In the genomic region with DNA sequence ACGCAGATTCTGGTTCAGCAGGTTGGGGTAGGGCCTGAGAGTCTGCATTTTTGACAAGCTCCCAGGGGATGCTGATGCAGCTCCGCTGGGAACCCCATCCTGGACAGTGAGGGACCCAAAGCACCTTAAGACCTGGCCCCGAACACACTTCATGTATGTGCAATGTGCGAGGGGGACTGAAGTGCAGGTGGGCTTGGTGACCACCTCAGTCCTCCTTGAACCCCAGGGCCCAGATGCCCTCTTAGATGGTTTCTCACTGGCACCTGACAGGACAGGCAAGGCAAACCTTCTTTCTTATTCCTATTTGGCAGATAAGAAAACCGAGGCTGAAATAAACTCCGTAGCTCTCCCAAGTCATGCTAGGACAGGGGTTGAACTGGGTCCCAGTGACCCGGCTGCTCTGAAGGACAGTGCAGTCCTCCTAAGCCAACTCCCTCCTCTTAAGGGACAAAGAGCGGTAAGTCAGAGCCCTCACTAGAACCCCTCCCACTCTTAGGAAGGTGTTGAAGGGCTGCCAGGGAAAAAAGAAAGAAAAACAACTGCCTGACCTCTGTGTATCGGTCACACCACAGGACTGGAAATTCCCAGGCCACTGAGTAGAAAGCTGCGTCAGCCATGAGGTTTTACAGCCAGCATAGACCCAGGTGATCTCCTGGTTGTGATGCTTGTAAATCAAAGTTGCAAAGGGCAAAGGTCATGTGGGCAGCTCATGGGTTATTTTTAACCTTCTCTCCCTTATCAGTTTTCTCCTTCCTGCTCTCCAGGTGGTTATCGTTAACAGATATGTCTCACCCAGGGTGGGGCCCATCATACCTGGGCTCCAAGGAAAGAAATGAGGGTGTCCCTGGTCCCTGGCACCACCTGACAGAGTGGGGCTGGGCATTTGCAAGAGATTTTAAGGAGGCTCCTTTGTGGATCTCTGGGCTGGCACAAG, we compare ENCODE assay signal across 8 cellular contexts.
A peak's percentile ranks its signal among the peaks of the same experiment; 100 is the strongest.
DNase-seq lines count a peak whose midpoint lies in the region; ATAC-seq, FAIRE-seq and TF ChIP-seq lines count a peak whose summit lies in the region.

No MANE protein-coding gene starts in this region.

- H4K5ac ChIP-seq in IMR-90 (ENCODE audit: low read depth, low read length): no peak overlapping the region

- dilution Hi-C loops in IMR-90 (cut with HindIII; ENCODE audit: low sequenced_read_pairs, unreplicated experiment): no loop called here

- H3K4me1 ChIP-seq in IMR-90 (ENCODE audit: control insufficient read depth, insufficient read depth, low read length) (peaks cover 27% of the 10 kb centered on the region), BE2C (no peaks in the 10 kb centered on the region)

- no TSS peak for BruUV-seq in IMR-90 (replicated peaks; lab: Mats Ljungman, UMichigan)

- H2BK15ac ChIP-seq in IMR-90 (ENCODE audit: low read depth, low read length): peak overlapping the region; percentile 62; the same call in 2 of the 3 replicates

- peak overlapping the region; percentile 22 for H2AK9ac ChIP-seq in IMR-90 (replicated peaks; ENCODE audit: low read depth, low read length, poor library complexity)

- no peaks in the 10 kb centered on the region for H3K36me3 Mint-ChIP-seq in central memory CD8-positive, alpha-beta T cell (ENCODE audit: insufficient read depth)
- H3K36me3 Mint-ChIP-seq in natural killer cell treated with Interleukin-12 subunit alpha and Interleukin-12 subunit beta and Interleukin-15 and Interleukin-18, amount 100 ng/mL, for 72 hours: peaks cover 5% of the 10 kb centered on the region

- no peak overlapping the region for H3K9ac ChIP-seq in IMR-90 (ENCODE audit: low read depth, low read length)

- no peak overlapping the region for H3K23ac ChIP-seq in IMR-90 (ENCODE audit: low read depth, low read length)

- no peak overlapping the region; the same call in 1 of the 2 replicates for H3K27ac ChIP-seq in IMR-90 (ENCODE audit: insufficient read depth, low read length)

- no peaks in the 10 kb centered on the region for H3K4me1 Mint-ChIP-seq in central memory CD8-positive, alpha-beta T cell
- peaks cover 44 to 65% of the 10 kb centered on the region in 2 donors for H3K4me1 Mint-ChIP-seq in natural killer cell treated with Interleukin-12 subunit alpha and Interleukin-12 subunit beta and Interleukin-15 and Interleukin-18, amount 100 ng/mL, for 72 hours (ENCODE audit: low read depth in 2 of 2)

- no peaks in the 10 kb centered on the region for H3K9me3 Mint-ChIP-seq in central memory CD8-positive, alpha-beta T cell
- H3K9me3 Mint-ChIP-seq in natural killer cell treated with Interleukin-12 subunit alpha and Interleukin-12 subunit beta and Interleukin-15 and Interleukin-18, amount 100 ng/mL, for 72 hours: peaks cover 2% of the 10 kb centered on the region

- TF ChIP-seq CTCF in IMR-90 (conservative IDR thresholded peaks at IDR 0.05; ENCODE audit: low read depth, low read length) (no peak), BE2C (IDR thresholded peaks at IDR 0.05; ENCODE audit: low read depth, low read length) (no peak)

- no peaks in the 10 kb centered on the region for H3K27me3 ChIP-seq in IMR-90 (ENCODE audit: control insufficient read depth, insufficient read depth, low read length)
- no peaks in the 10 kb centered on the region for H3K27me3 ChIP-seq in BE2C

- peak overlapping the region; percentile 48 for H2BK20ac ChIP-seq in IMR-90 (ENCODE audit: low read depth, low read length)

- peak overlapping the region; percentile 11; the same call in 1 of the 2 replicates for H3K18ac ChIP-seq in IMR-90 (ENCODE audit: low read depth, low read length)

- FAIRE-seq in GM12891 (lab: Jason Lieb, UNC): peak; percentile 78

- no peak overlapping the region for H3K56ac ChIP-seq in IMR-90 (ENCODE audit: extremely low read depth, insufficient read depth, low read length)

- H3K4me3 ChIP-seq in IMR-90 (ENCODE audit: insufficient read depth, low read depth, low read length): no peak overlapping the region
- H3K4me3 ChIP-seq in BE2C (ENCODE audit: low read depth, low read length): no peak overlapping the region

- H3K4me3 Mint-ChIP-seq in central memory CD8-positive, alpha-beta T cell: no peak overlapping the region
- H3K4me3 Mint-ChIP-seq in natural killer cell treated with Interleukin-12 subunit alpha and Interleukin-12 subunit beta and Interleukin-15 and Interleukin-18, amount 100 ng/mL, for 72 hours: peak overlapping the region; percentile 26

- H3K9me3 ChIP-seq in IMR-90 (ENCODE audit: control insufficient read depth, insufficient read depth, low read length) (no peaks in the 10 kb centered on the region), BE2C (no peaks in the 10 kb centered on the region)

- no peak overlapping the region for H2AFZ ChIP-seq in IMR-90 (replicated peaks; ENCODE audit: low read length, poor library complexity)

- H3K14ac ChIP-seq in IMR-90 (replicated peaks; ENCODE audit: low read depth, low read length): 0 out of 2 replicates have a peak overlapping the region, but pooled peaks have one; percentile 55

- H2BK120ac ChIP-seq in IMR-90 (ENCODE audit: low read depth, low read length): peak overlapping the region; percentile 57

- H3K27ac Mint-ChIP-seq in central memory CD8-positive, alpha-beta T cell (ENCODE audit: low read depth): no peak overlapping the region
- peak overlapping the region; percentile 50 to 90 for H3K27ac Mint-ChIP-seq in natural killer cell treated with Interleukin-12 subunit alpha and Interleukin-12 subunit beta and Interleukin-15 and Interleukin-18, amount 100 ng/mL, for 72 hours

- POLR2A ChIA-PET in IMR-90 (lab: Charles Lee; ENCODE audit: unreplicated experiment): interaction anchor here (0.6 kb wide), 1 partner anchor 38 kb away, joined by 3 read pairs; no protein-coding TSS in a partner anchor

- H3K79me1 ChIP-seq in IMR-90 (ENCODE audit: low read depth in 1 of 2, low read length in 2 of 2): peaks cover 0 to 8% of the 10 kb centered on the region in 2 experiments; a peak in 2 of 4 replicates

- TF ChIP-seq POLR2A in GM12891 (IDR thresholded peaks at IDR 0.05; ENCODE audit: low read depth, low read length): no peak
- peak; percentile 32 for TF ChIP-seq POLR2A in IMR-90 (IDR thresholded peaks at IDR 0.05; ENCODE audit: low read depth, low read length)

- no peaks in the 10 kb centered on the region for H4K20me1 ChIP-seq in IMR-90 (ENCODE audit: insufficient read depth, low read length)

- H3K9me1 ChIP-seq in IMR-90 (ENCODE audit: insufficient read depth, low read length): peaks cover 30% of the 10 kb centered on the region

- H3K4me2 ChIP-seq in IMR-90 (ENCODE audit: low read depth, low read length): no peak overlapping the region

- H2AK5ac ChIP-seq in IMR-90 (ENCODE audit: low read depth, low read length): peak overlapping the region; percentile 48

- H3K27me3 Mint-ChIP-seq in central memory CD8-positive, alpha-beta T cell: peaks cover 11% of the 10 kb centered on the region
- H3K27me3 Mint-ChIP-seq in natural killer cell treated with Interleukin-12 subunit alpha and Interleukin-12 subunit beta and Interleukin-15 and Interleukin-18, amount 100 ng/mL, for 72 hours: no peaks in the 10 kb centered on the region

- DNase-seq in GM12891 (ENCODE audit: insufficient read length, low spot score): no peak
- peak; percentile 99 for DNase-seq in IMR-90
- DNase-seq in central memory CD8-positive, alpha-beta T cell (ENCODE audit: low spot score in 2 of 2): no peak
- peak; percentile 83 for DNase-seq in natural killer cell treated with Interleukin-12 subunit alpha and Interleukin-12 subunit beta and Interleukin-15 and Interleukin-18, amount 100 ng/mL, for 72 hours (ENCODE audit: low spot score)
- DNase-seq in NCI-H1436 treated with DMSO at 0.1 percent for 48 hours (lab: John Stamatoyannopoulos, UW): no peak
- DNase-seq in RKO (ENCODE audit: low spot score): no peak
- no peak for DNase-seq in BE2C

- peak overlapping the region in 1 of 2 experiments; percentile 33; a peak in 2 of 4 replicates for H4K8ac ChIP-seq in IMR-90 (ENCODE audit: low read depth in 2 of 2, low read length in 2 of 2)

- intact Hi-C loops in IMR-90 (cut with micrococcal nuclease): no loop called here

- ATAC-seq in GM21529 (IDR thresholded peaks at IDR 0.05; ENCODE audit: unreplicated experiment) (peak; percentile 92), IMR-90 (ENCODE audit: low read depth) (peak; percentile 3; the same call in 1 of the 2 replicates)
- ATAC-seq in central memory CD8-positive, alpha-beta T cell (replicated peaks; ENCODE audit: extremely low read depth, poor library complexity, severe bottlenecking): peak; percentile 36
- ATAC-seq in natural killer cell treated with Interleukin-12 subunit alpha and Interleukin-12 subunit beta and Interleukin-15 and Interleukin-18, amount 100 ng/mL, for 72 hours: peak; percentile 81 to 89

- WGBS in IMR-90 (ENCODE audit: extremely low coverage in 2 of 2, insufficient read length in 1 of 2), 2 experiments: no CpG with 5 or more reads among the region's 11 CpGs

- TF ChIP-seq RAD21 in IMR-90 (IDR thresholded peaks at IDR 0.05; ENCODE audit: low read length): peak; percentile 1; the same call in 1 of the 2 replicates

- H3K4ac ChIP-seq in IMR-90 (ENCODE audit: low read depth, low read length): peak overlapping the region; percentile 67

- H3K36me3 ChIP-seq in IMR-90 (ENCODE audit: control insufficient read depth, insufficient read depth, low read length) (no peaks in the 10 kb centered on the region), BE2C (no peaks in the 10 kb centered on the region)

- no peak overlapping the region for H2BK5ac ChIP-seq in IMR-90 (ENCODE audit: low read depth, low read length, poor library complexity, severe bottlenecking)

- CTCF ChIA-PET in IMR-90 (lab: Yijun Ruan, JAX): interaction anchor here (0.8 kb wide), 1 partner anchor 172 kb away, joined by 3 read pairs; a partner anchor contains a TSS

- peak overlapping the region; percentile 33; the same call in 1 of the 2 replicates for H4K91ac ChIP-seq in IMR-90 (ENCODE audit: insufficient read depth, low read depth, low read length)

- in situ Hi-C loops in IMR-90 (cut with MboI; ENCODE audit: low sequenced_read_pairs): no loop called here

TF ChIP-seq in GM12891, 5 proteins besides CTCF, POLR2A, EP300 and RAD21:
- no peak for TF ChIP-seq POLR2AphosphoS5 (IDR thresholded peaks at IDR 0.05; ENCODE audit: low read depth, low read length)
TF ChIP-seq in GM12891: peak in this region for 0.

TF ChIP-seq in IMR-90, 13 proteins besides CTCF, POLR2A, EP300 and RAD21 (continues in another document):
- TF ChIP-seq FOS (IDR thresholded peaks at IDR 0.05; ENCODE audit: low read depth, low read length) (peak; percentile 67), MAZ (IDR thresholded peaks at IDR 0.05; ENCODE audit: borderline replicate concordance, low read depth, low read length) (peak; percentile 24; the same call in 1 of the 2 replicates), MAFK (IDR thresholded peaks at IDR 0.05; ENCODE audit: low read depth, low read length) (peak; percentile 36; the same call in 1 of the 2 replicates), CHD1 (IDR thresholded peaks at IDR 0.05; ENCODE audit: low read depth, low read length) (no peak)
- TF ChIP-seq, protein P1, sequence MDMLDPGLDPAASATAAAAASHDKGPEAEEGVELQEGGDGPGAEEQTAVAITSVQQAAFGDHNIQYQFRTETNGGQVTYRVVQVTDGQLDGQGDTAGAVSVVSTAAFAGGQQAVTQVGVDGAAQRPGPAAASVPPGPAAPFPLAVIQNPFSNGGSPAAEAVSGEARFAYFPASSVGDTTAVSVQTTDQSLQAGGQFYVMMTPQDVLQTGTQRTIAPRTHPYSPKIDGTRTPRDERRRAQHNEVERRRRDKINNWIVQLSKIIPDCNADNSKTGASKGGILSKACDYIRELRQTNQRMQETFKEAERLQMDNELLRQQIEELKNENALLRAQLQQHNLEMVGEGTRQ (IDR thresholded peaks at IDR 0.05; ENCODE audit: low read depth, low read length): peak; percentile 75

Comparison
In these comparisons a context has a peak if more than half of its experiments do, and no peak if none do; other contexts are left out.
1. DNase-seq: peak in IMR-90 (single experiment) and natural killer cell treated with Interleukin-12 subunit alpha and Interleukin-12 subunit beta and Interleukin-15 and Interleukin-18, amount 100 ng/mL, for 72 hours (single experiment); none in GM12891 (single experiment), central memory CD8-positive, alpha-beta T cell (0 of 2), NCI-H1436 treated with DMSO at 0.1 percent for 48 hours (single experiment), RKO (single experiment) and BE2C (single experiment).
2. ATAC-seq: peak in every context shown above with its lines; median percentile 92 in GM21529; 85 in natural killer cell treated with Interleukin-12 subunit alpha and Interleukin-12 subunit beta and Interleukin-15 and Interleukin-18, amount 100 ng/mL, for 72 hours; 36 in central memory CD8-positive, alpha-beta T cell; 3 in IMR-90.